ENCODE assay signal across 9 cellular contexts in the genomic region with DNA sequence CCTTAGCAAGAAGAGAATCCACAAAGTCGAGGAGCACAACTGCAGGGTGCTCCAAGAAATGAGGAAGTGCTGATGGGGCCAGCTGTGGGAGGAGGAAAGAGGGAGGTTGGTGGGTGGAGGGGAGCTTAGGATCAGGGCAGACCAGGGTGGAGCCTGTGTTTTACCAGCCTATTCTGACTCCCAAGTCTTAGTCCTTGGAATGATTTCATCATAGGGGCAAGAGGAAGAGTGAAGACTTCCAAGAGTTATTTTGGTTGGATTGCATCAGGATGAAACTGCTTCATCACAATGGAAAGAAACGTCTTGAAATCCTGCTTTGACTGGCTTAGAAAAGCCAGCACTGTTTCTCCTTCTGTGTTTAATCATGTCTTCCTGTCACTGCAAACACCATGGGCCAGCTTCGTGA.
DNase-seq lines count a peak whose midpoint lies in the region; ATAC-seq and TF ChIP-seq lines count a peak whose summit lies in the region.
"Had no signal": no experiment of that assay in that cellular context is flagged by ENCODE, and none has a peak within 500 bp of the region (broad histone marks: within the 10 kb centered on the region; RNA-seq: fewer than 3 reads in every experiment).

No MANE protein-coding gene starts in this region.

- H3K4me1 Mint-ChIP-seq in nephron progenitor cell, result peaks cover 38% of the 10 kb centered on the region
- H3K4me1 Mint-ChIP-seq in endothelial cell (ENCODE audit: unreplicated experiment), result peaks cover 4% of the 10 kb centered on the region
- H3K4me1 Mint-ChIP-seq in naive thymus-derived CD8-positive, alpha-beta T cell, result peaks cover 0 to 12% (median 3%) of the 10 kb centered on the region in 4 donors

- no peak for ATAC-seq in naive thymus-derived CD8-positive, alpha-beta T cell
- ATAC-seq in GM19463 (IDR thresholded peaks at IDR 0.05; ENCODE audit: unreplicated experiment), result no peak

- H3K9me3 Mint-ChIP-seq in nephron progenitor cell (no peaks in the 10 kb centered on the region), endothelial cell (ENCODE audit: unreplicated experiment) (no peaks in the 10 kb centered on the region)
- no peaks in the 10 kb centered on the region for H3K9me3 Mint-ChIP-seq in naive thymus-derived CD8-positive, alpha-beta T cell
- H3K9me3 Mint-ChIP-seq: neural crest cell had no signal

- peak overlapping the region; percentile 80 for H3K27ac ChIP-seq in epithelial cell of prostate

- TF ChIP-seq CTCF in nephron progenitor cell (IDR thresholded peaks at IDR 0.05) (no peak), endothelial cell (IDR thresholded peaks at IDR 0.05; ENCODE audit: unreplicated experiment) (no peak)

- CTCF ChIA-PET in HEK293T (lab: Yijun Ruan, JAX), result no interaction called here

- DNase-seq in GDM1 (lab: John Stamatoyannopoulos, UW) (peak; percentile 42), OCI-M2 (lab: John Stamatoyannopoulos, UW; ENCODE audit: unreplicated experiment) (peak; percentile 45), epithelial cell of prostate (ENCODE audit: low read depth, low spot score) (no peak), nephron progenitor cell (no peak), endothelial cell (ENCODE audit: low spot score) (no peak), HEK293T (ENCODE audit: extremely low spot score) (no peak)
- no peak for DNase-seq in naive thymus-derived CD8-positive, alpha-beta T cell

- H3K4me3 Mint-ChIP-seq in nephron progenitor cell, result no peak overlapping the region
- H3K4me3 Mint-ChIP-seq in endothelial cell (ENCODE audit: unreplicated experiment), result no peak overlapping the region
- no peak overlapping the region for H3K4me3 Mint-ChIP-seq in naive thymus-derived CD8-positive, alpha-beta T cell
- H3K4me3 Mint-ChIP-seq: neural crest cell had no signal

- H3K27me3 Mint-ChIP-seq in nephron progenitor cell (ENCODE audit: low read depth, poor library complexity) (no peaks in the 10 kb centered on the region), endothelial cell (ENCODE audit: unreplicated experiment) (peaks cover 8% of the 10 kb centered on the region)
- no peaks in the 10 kb centered on the region for H3K27me3 Mint-ChIP-seq in naive thymus-derived CD8-positive, alpha-beta T cell

- peak overlapping the region; percentile 25 for H3K27ac Mint-ChIP-seq in nephron progenitor cell
- no peak overlapping the region for H3K27ac Mint-ChIP-seq in endothelial cell (ENCODE audit: unreplicated experiment)
- H3K27ac Mint-ChIP-seq in naive thymus-derived CD8-positive, alpha-beta T cell, result peak overlapping the region in 1 of 10 donors; percentile 54

- peaks cover 10% of the 10 kb centered on the region for H3K36me3 Mint-ChIP-seq in nephron progenitor cell (ENCODE audit: low read depth)
- no peaks in the 10 kb centered on the region for H3K36me3 Mint-ChIP-seq in endothelial cell (ENCODE audit: low read depth, unreplicated experiment)
- no peaks in the 10 kb centered on the region for H3K36me3 Mint-ChIP-seq in naive thymus-derived CD8-positive, alpha-beta T cell

- POLR2A ChIA-PET in HEK293T (lab: Yijun Ruan, JAX), result no interaction called here
- POLR2A ChIA-PET in naive thymus-derived CD8-positive, alpha-beta T cell (lab: Charles Lee), result no interaction called here

TF ChIP-seq in HEK293T, 16 proteins besides CTCF, POLR2A, EP300 and RAD21:
- TF ChIP-seq FOXK2 (IDR thresholded peaks at IDR 0.05) (no peak), HDGF (IDR thresholded peaks at IDR 0.05; ENCODE audit: borderline replicate concordance) (no peak), ZNF384 (IDR thresholded peaks at IDR 0.05) (no peak), SUZ12 (IDR thresholded peaks at IDR 0.05) (no peak), ELF4 (IDR thresholded peaks at IDR 0.05) (no peak)
- TF ChIP-seq, protein P1, sequence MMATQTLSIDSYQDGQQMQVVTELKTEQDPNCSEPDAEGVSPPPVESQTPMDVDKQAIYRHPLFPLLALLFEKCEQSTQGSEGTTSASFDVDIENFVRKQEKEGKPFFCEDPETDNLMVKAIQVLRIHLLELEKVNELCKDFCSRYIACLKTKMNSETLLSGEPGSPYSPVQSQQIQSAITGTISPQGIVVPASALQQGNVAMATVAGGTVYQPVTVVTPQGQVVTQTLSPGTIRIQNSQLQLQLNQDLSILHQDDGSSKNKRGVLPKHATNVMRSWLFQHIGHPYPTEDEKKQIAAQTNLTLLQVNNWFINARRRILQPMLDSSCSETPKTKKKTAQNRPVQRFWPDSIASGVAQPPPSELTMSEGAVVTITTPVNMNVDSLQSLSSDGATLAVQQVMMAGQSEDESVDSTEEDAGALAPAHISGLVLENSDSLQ (IDR thresholded peaks at IDR 0.05), result no peak

Comparison
In these comparisons a context has a peak if more than half of its experiments do, and no peak if none do; other contexts are left out.
1. DNase-seq: peak in GDM1 (single experiment) and OCI-M2 (single experiment); none in epithelial cell of prostate (single experiment), nephron progenitor cell (single experiment), endothelial cell (single experiment), HEK293T (single experiment) and naive thymus-derived CD8-positive, alpha-beta T cell (0 of 10).